In genomic region chr13:109785892-109786450, GRCh38 we compare ENCODE assay signal across 8 cellular contexts. TPM values are rescaled to one million over a fixed set of nuclear protein-coding genes. Genes with fewer than 3 reads are reported as not detected.
A peak's percentile ranks its signal among the peaks of the same experiment; 100 is the strongest.
DNase-seq lines count a peak whose midpoint lies in the region; ATAC-seq lines count a peak whose summit lies in the region.

No MANE protein-coding gene starts in this region.

- peak; percentile 22 for ATAC-seq in activated naive CD8-positive, alpha-beta T cell treated with anti-CD3 and anti-CD28 coated beads, Interleukin-2, amount 10 ng/mL, durations not matched to agents 7 days and 5 days (ENCODE audit: low read depth)
- ATAC-seq in HG02981 (IDR thresholded peaks at IDR 0.05; ENCODE audit: unreplicated experiment) (peak; percentile 19), HG03025 (IDR thresholded peaks at IDR 0.05; ENCODE audit: low FRiP score, unreplicated experiment) (no peak)
- peak; percentile 41 for ATAC-seq in stimulated activated naive CD8-positive, alpha-beta T cell treated with anti-CD3 and anti-CD28 coated beads, Interleukin-15, amount 100 ng/mL, for 72 hours

- H3K36me3 Mint-ChIP-seq in activated naive CD8-positive, alpha-beta T cell treated with anti-CD3 and anti-CD28 coated beads, Interleukin-2, amount 10 ng/mL, durations not matched to agents 7 days and 5 days: peaks cover 1% of the 10 kb centered on the region
- H3K36me3 Mint-ChIP-seq in activated naive CD8-positive, alpha-beta T cell treated with anti-CD3 and anti-CD28 coated beads for 36 hours: peaks cover 2% of the 10 kb centered on the region
- peaks cover 14% of the 10 kb centered on the region for H3K36me3 Mint-ChIP-seq in activated T-helper 2 cell treated with anti-CD3 and anti-CD28 coated beads, Interferon-gamma antibody, Interleukin-2, Interleukin-4, amounts not matched to agents 10 μg/mL and 5 μg/mL and 100 μg/mL, durations not matched to agents 14 hours and 24 hours and 36 hours (ENCODE audit: low read depth)

- no peaks in the 10 kb centered on the region for H3K9me3 Mint-ChIP-seq in activated naive CD8-positive, alpha-beta T cell treated with anti-CD3 and anti-CD28 coated beads, Interleukin-2, amount 10 ng/mL, durations not matched to agents 7 days and 5 days
- no peaks in the 10 kb centered on the region for H3K9me3 Mint-ChIP-seq in activated naive CD8-positive, alpha-beta T cell treated with anti-CD3 and anti-CD28 coated beads for 36 hours
- no peaks in the 10 kb centered on the region for H3K9me3 Mint-ChIP-seq in activated T-helper 2 cell treated with anti-CD3 and anti-CD28 coated beads, Interferon-gamma antibody, Interleukin-2, Interleukin-4, amounts not matched to agents 10 μg/mL and 5 μg/mL and 100 μg/mL, durations not matched to agents 14 hours and 24 hours and 36 hours
- no peaks in the 10 kb centered on the region for H3K9me3 Mint-ChIP-seq in stimulated activated naive CD8-positive, alpha-beta T cell treated with anti-CD3 and anti-CD28 coated beads, Interleukin-15, amount 100 ng/mL, for 72 hours

- H3K4me1 ChIP-seq in iPS-15b (ENCODE audit: control insufficient read depth, insufficient read depth, low read length): no peaks in the 10 kb centered on the region

- H3K27me3 Mint-ChIP-seq in activated naive CD8-positive, alpha-beta T cell treated with anti-CD3 and anti-CD28 coated beads, Interleukin-2, amount 10 ng/mL, durations not matched to agents 7 days and 5 days: peaks cover 27% of the 10 kb centered on the region
- H3K27me3 Mint-ChIP-seq in activated naive CD8-positive, alpha-beta T cell treated with anti-CD3 and anti-CD28 coated beads for 36 hours: peaks cover 13% of the 10 kb centered on the region
- peaks cover 15% of the 10 kb centered on the region for H3K27me3 Mint-ChIP-seq in activated T-helper 2 cell treated with anti-CD3 and anti-CD28 coated beads, Interferon-gamma antibody, Interleukin-2, Interleukin-4, amounts not matched to agents 10 μg/mL and 5 μg/mL and 100 μg/mL, durations not matched to agents 14 hours and 24 hours and 36 hours (ENCODE audit: low read depth)
- H3K27me3 Mint-ChIP-seq in stimulated activated naive CD8-positive, alpha-beta T cell treated with anti-CD3 and anti-CD28 coated beads, Interleukin-15, amount 100 ng/mL, for 72 hours: peaks cover 22% of the 10 kb centered on the region

- no peak for DNase-seq in activated naive CD8-positive, alpha-beta T cell treated with anti-CD3 and anti-CD28 coated beads, Interleukin-2, amount 10 ng/mL, durations not matched to agents 7 days and 5 days
- no peak for DNase-seq in activated naive CD8-positive, alpha-beta T cell treated with anti-CD3 and anti-CD28 coated beads for 36 hours
- no peak for DNase-seq in activated T-helper 2 cell treated with anti-CD3 and anti-CD28 coated beads, Interferon-gamma antibody, Interleukin-2, Interleukin-4, amounts not matched to agents 10 μg/mL and 5 μg/mL and 100 μg/mL, durations not matched to agents 14 hours and 24 hours and 36 hours (ENCODE audit: low spot score)
- no peak for DNase-seq in stimulated activated naive CD8-positive, alpha-beta T cell treated with anti-CD3 and anti-CD28 coated beads, Interleukin-15, amount 100 ng/mL, for 72 hours
- DNase-seq in stimulated activated CD4-positive, alpha-beta T cell treated with anti-CD3 and anti-CD28 coated beads, Interleukin-12 subunit alpha, Interleukin-12 subunit beta, amount 100 ng/mL, for 4 hours: no peak

- H3K4me3 Mint-ChIP-seq in activated naive CD8-positive, alpha-beta T cell treated with anti-CD3 and anti-CD28 coated beads, Interleukin-2, amount 10 ng/mL, durations not matched to agents 7 days and 5 days: peak overlapping the region; percentile 54
- H3K4me3 Mint-ChIP-seq in activated naive CD8-positive, alpha-beta T cell treated with anti-CD3 and anti-CD28 coated beads for 36 hours: no peak overlapping the region
- H3K4me3 Mint-ChIP-seq in activated T-helper 2 cell treated with anti-CD3 and anti-CD28 coated beads, Interferon-gamma antibody, Interleukin-2, Interleukin-4, amounts not matched to agents 10 μg/mL and 5 μg/mL and 100 μg/mL, durations not matched to agents 14 hours and 24 hours and 36 hours (ENCODE audit: low read depth): peak overlapping the region; percentile 49
- H3K4me3 Mint-ChIP-seq in stimulated activated naive CD8-positive, alpha-beta T cell treated with anti-CD3 and anti-CD28 coated beads, Interleukin-15, amount 100 ng/mL, for 72 hours: peak overlapping the region; percentile 57 to 62

- no peaks in the 10 kb centered on the region for H3K36me3 ChIP-seq in iPS-15b (ENCODE audit: control insufficient read depth, insufficient read depth, low read length)

- H3K27ac Mint-ChIP-seq in activated naive CD8-positive, alpha-beta T cell treated with anti-CD3 and anti-CD28 coated beads, Interleukin-2, amount 10 ng/mL, durations not matched to agents 7 days and 5 days: no peak overlapping the region
- H3K27ac Mint-ChIP-seq in activated naive CD8-positive, alpha-beta T cell treated with anti-CD3 and anti-CD28 coated beads for 36 hours: no peak overlapping the region
- no peak overlapping the region for H3K27ac Mint-ChIP-seq in activated T-helper 2 cell treated with anti-CD3 and anti-CD28 coated beads, Interferon-gamma antibody, Interleukin-2, Interleukin-4, amounts not matched to agents 10 μg/mL and 5 μg/mL and 100 μg/mL, durations not matched to agents 14 hours and 24 hours and 36 hours
- no peak overlapping the region for H3K27ac Mint-ChIP-seq in stimulated activated naive CD8-positive, alpha-beta T cell treated with anti-CD3 and anti-CD28 coated beads, Interleukin-15, amount 100 ng/mL, for 72 hours

- peak overlapping the region; percentile 67 for H3K4me3 ChIP-seq in iPS-15b (ENCODE audit: low read depth, low read length)

- intact Hi-C loops in activated T-helper 2 cell treated with anti-CD3 and anti-CD28 coated beads, Interferon-gamma antibody, Interleukin-2, Interleukin-4, amounts not matched to agents 10 μg/mL and 5 μg/mL and 100 μg/mL, durations not matched to agents 14 hours and 24 hours and 36 hours (cut with micrococcal nuclease): loop anchor here (2.0 to 10.0 kb wide), 7 partner anchors 55 to 1569 kb away; partner anchors contain the start of genes ABHD13, LIG4 and NAXD

- peaks cover 6% of the 10 kb centered on the region for H3K27me3 ChIP-seq in iPS-15b (ENCODE audit: control insufficient read depth, insufficient read depth, low read length)

- POLR2A ChIA-PET in activated naive CD8-positive, alpha-beta T cell treated with anti-CD3 and anti-CD28 coated beads, Interleukin-2, amount 10 ng/mL, durations not matched to agents 7 days and 5 days (lab: Charles Lee): interaction anchor here (1.1 kb wide), 1 partner anchor 22 kb away, joined by 3 read pairs; no protein-coding TSS in a partner anchor

- H3K9ac ChIP-seq in iPS-15b (ENCODE audit: low read depth, low read length): no peak overlapping the region

- no peaks in the 10 kb centered on the region for H3K9me3 ChIP-seq in iPS-15b (ENCODE audit: control insufficient read depth, insufficient read depth, low read length)

- peaks cover 6% of the 10 kb centered on the region for H3K4me1 Mint-ChIP-seq in activated naive CD8-positive, alpha-beta T cell treated with anti-CD3 and anti-CD28 coated beads, Interleukin-2, amount 10 ng/mL, durations not matched to agents 7 days and 5 days
- H3K4me1 Mint-ChIP-seq in activated naive CD8-positive, alpha-beta T cell treated with anti-CD3 and anti-CD28 coated beads for 36 hours: peaks cover 23% of the 10 kb centered on the region
- peaks cover 26% of the 10 kb centered on the region for H3K4me1 Mint-ChIP-seq in activated T-helper 2 cell treated with anti-CD3 and anti-CD28 coated beads, Interferon-gamma antibody, Interleukin-2, Interleukin-4, amounts not matched to agents 10 μg/mL and 5 μg/mL and 100 μg/mL, durations not matched to agents 14 hours and 24 hours and 36 hours (ENCODE audit: low read depth)
- H3K4me1 Mint-ChIP-seq in stimulated activated naive CD8-positive, alpha-beta T cell treated with anti-CD3 and anti-CD28 coated beads, Interleukin-15, amount 100 ng/mL, for 72 hours: peaks cover 24% of the 10 kb centered on the region

RNA-seq across cellular contexts. Expression of gene IRS2, which starts 0.4 kb away (rescaled TPM):
- 1 to 10 TPM; 5.3 to 5.5 TPM for total RNA-seq in activated naive CD8-positive, alpha-beta T cell treated with anti-CD3 and anti-CD28 coated beads, Interleukin-2, amount 10 ng/mL, durations not matched to agents 7 days and 5 days
- total RNA-seq in activated naive CD8-positive, alpha-beta T cell treated with anti-CD3 and anti-CD28 coated beads for 36 hours: 1 to 10 TPM; 1.8 to 1.9 TPM
- 5.0 and 5.5 TPM in 2 replicates for total RNA-seq in activated T-helper 2 cell treated with anti-CD3 and anti-CD28 coated beads, Interferon-gamma antibody, Interleukin-2, Interleukin-4, amounts not matched to agents 10 μg/mL and 5 μg/mL and 100 μg/mL, durations not matched to agents 14 hours and 24 hours and 36 hours
